Comparison of ENCODE assay signal across 15 cellular contexts in genomic region chr21:45454924-45455315, GRCh38. TPM values are rescaled to one million over a fixed set of nuclear protein-coding genes. Genes with fewer than 3 reads are reported as not detected.
DNase-seq lines count a peak whose midpoint lies in the region; ATAC-seq and TF ChIP-seq lines count a peak whose summit lies in the region.
"Had no signal": no experiment of that assay in that cellular context is flagged by ENCODE, and none has a peak within 500 bp of the region (broad histone marks: within the 10 kb centered on the region; RNA-seq: fewer than 3 reads in every experiment).

No MANE protein-coding gene starts in this region.

- H3K9me3 ChIP-seq in ascending aorta, result no peaks in the 10 kb centered on the region
- no peaks in the 10 kb centered on the region for H3K9me3 ChIP-seq in psoas muscle
- H3K9me3 ChIP-seq in CD4-positive, alpha-beta T cell (ENCODE audit: control insufficient read depth, low read length), result no peaks in the 10 kb centered on the region
- H3K9me3 ChIP-seq: HAP-1, thyroid gland had no signal

- POLR2A ChIA-PET in CD4-positive, alpha-beta T cell (lab: Charles Lee), result no interaction called here

- H3K4me3 Mint-ChIP-seq in activated naive CD8-positive, alpha-beta T cell treated with anti-CD3 and anti-CD28 coated beads, Interleukin-2, amount 50 U/mL, for 24 hours, result no peak overlapping the region
- no peak overlapping the region for H3K4me3 Mint-ChIP-seq in CD4-positive, alpha-beta T cell
- H3K4me3 Mint-ChIP-seq: activated T-cell treated with anti-CD3 and anti-CD28 coated beads, Interleukin-2, amount 50 U/mL, for 24 hours had no signal

- H3K27ac Mint-ChIP-seq in activated naive CD8-positive, alpha-beta T cell treated with anti-CD3 and anti-CD28 coated beads, Interleukin-2, amount 50 U/mL, for 24 hours, result no peak overlapping the region
- no peak overlapping the region for H3K27ac Mint-ChIP-seq in CD4-positive, alpha-beta T cell
- H3K27ac Mint-ChIP-seq: activated T-cell treated with anti-CD3 and anti-CD28 coated beads, Interleukin-2, amount 50 U/mL, for 24 hours had no signal

- intact Hi-C loops in ascending aorta (cut with DNase I), result no loop called here
- intact Hi-C loops in Right ventricle myocardium superior (cut with DNase I), result no loop called here
- intact Hi-C loops in psoas muscle (cut with DNase I), result no loop called here
- intact Hi-C loops in CD4-positive, alpha-beta T cell (cut with DNase I, micrococcal nuclease), result no loop called here

- H3K36me3 ChIP-seq in ascending aorta, result no peaks in the 10 kb centered on the region
- no peaks in the 10 kb centered on the region for H3K36me3 ChIP-seq in psoas muscle (ENCODE audit: insufficient read depth in 1 of 2, low read depth in 1 of 2)
- H3K36me3 ChIP-seq in H7 (replicated peaks; ENCODE audit: control insufficient read depth, insufficient read depth, low read length), result no peaks in the 10 kb centered on the region; the same call in 1 of the 2 replicates
- H3K36me3 ChIP-seq: HAP-1, thyroid gland had no signal

- H3K27ac ChIP-seq in ascending aorta (peak overlapping the region in 1 of 2 donors; percentile 35), psoas muscle (no peak overlapping the region)
- H3K27ac ChIP-seq in CD4-positive, alpha-beta T cell (ENCODE audit: low read depth, low read length), result no peak overlapping the region
- H3K27ac ChIP-seq: epithelial cell of prostate, thyroid gland had no signal

- ATAC-seq in Right ventricle myocardium superior (ENCODE audit: poor library complexity), result peak; percentile 18
- ATAC-seq in psoas muscle, result peak; percentile 8 to 14 (median 11)
- ATAC-seq in activated naive CD8-positive, alpha-beta T cell treated with anti-CD3 and anti-CD28 coated beads, Interleukin-2, amount 50 U/mL, for 24 hours, result no peak
- ATAC-seq in CD4-positive, alpha-beta T cell (ENCODE audit: poor library complexity), result no peak
- no peak for ATAC-seq in HG02870 (IDR thresholded peaks at IDR 0.05; ENCODE audit: unreplicated experiment)

- H3K4me1 Mint-ChIP-seq in activated naive CD8-positive, alpha-beta T cell treated with anti-CD3 and anti-CD28 coated beads, Interleukin-2, amount 50 U/mL, for 24 hours, result no peaks in the 10 kb centered on the region
- no peaks in the 10 kb centered on the region for H3K4me1 Mint-ChIP-seq in CD4-positive, alpha-beta T cell (ENCODE audit: low read depth)

- CTCF ChIA-PET in CD4-positive, alpha-beta T cell (lab: Charles Lee), result no interaction called here

- WGBS in psoas muscle, 3 donors, result 16 to 27% (median 19%) methylated on average over 12 of the region's 12 CpGs

- TF ChIP-seq CTCF in AG10803 (conservative IDR thresholded peaks at IDR 0.05; ENCODE audit: low read length), result no peak
- TF ChIP-seq CTCF in ascending aorta (IDR thresholded peaks at IDR 0.05), result no peak
- TF ChIP-seq CTCF in psoas muscle (IDR thresholded peaks at IDR 0.05), result no peak
- TF ChIP-seq CTCF in CD4-positive, alpha-beta T cell (IDR thresholded peaks at IDR 0.05), result no peak

- H3K27me3 ChIP-seq in ascending aorta (no peaks in the 10 kb centered on the region), psoas muscle (ENCODE audit: insufficient read depth in 3 of 3, low read length in 2 of 3) (peaks cover 0 to 40% (median 2%) of the 10 kb centered on the region in 3 donors), H7 (ENCODE audit: control insufficient read depth, insufficient read depth, low read length) (no peaks in the 10 kb centered on the region)
- no peaks in the 10 kb centered on the region for H3K27me3 ChIP-seq in CD4-positive, alpha-beta T cell (ENCODE audit: control insufficient read depth, insufficient read depth, low read length)
- H3K27me3 ChIP-seq: thyroid gland had no signal

- peak overlapping the region; percentile 39 for H3K4me3 ChIP-seq in AG10803 (ENCODE audit: low read length)
- H3K4me3 ChIP-seq in ascending aorta, result peak overlapping the region; percentile 38 to 53
- no peak overlapping the region for H3K4me3 ChIP-seq in psoas muscle
- H3K4me3 ChIP-seq in H7 (ENCODE audit: insufficient read depth, low read depth, low read length), result no peak overlapping the region
- H3K4me3 ChIP-seq: HAP-1, thyroid gland had no signal

- no peaks in the 10 kb centered on the region for H3K36me3 Mint-ChIP-seq in activated naive CD8-positive, alpha-beta T cell treated with anti-CD3 and anti-CD28 coated beads, Interleukin-2, amount 50 U/mL, for 24 hours (ENCODE audit: low read depth)
- no peaks in the 10 kb centered on the region for H3K36me3 Mint-ChIP-seq in CD4-positive, alpha-beta T cell (ENCODE audit: low read depth)

- no peaks in the 10 kb centered on the region for H3K27me3 Mint-ChIP-seq in activated naive CD8-positive, alpha-beta T cell treated with anti-CD3 and anti-CD28 coated beads, Interleukin-2, amount 50 U/mL, for 24 hours
- H3K27me3 Mint-ChIP-seq in CD4-positive, alpha-beta T cell, result no peaks in the 10 kb centered on the region
- H3K27me3 Mint-ChIP-seq: activated T-cell treated with anti-CD3 and anti-CD28 coated beads, Interleukin-2, amount 50 U/mL, for 24 hours had no signal

- peak; percentile 34 for DNase-seq in AG10803 (ENCODE audit: low read depth)
- DNase-seq in ascending aorta (ENCODE audit: low spot score in 2 of 2), result no peak
- peak; percentile 50 for DNase-seq in Right ventricle myocardium superior
- DNase-seq in psoas muscle, result peak; percentile 12 to 52
- no peak for DNase-seq in H7
- DNase-seq in activated naive CD8-positive, alpha-beta T cell treated with anti-CD3 and anti-CD28 coated beads, Interleukin-2, amount 50 U/mL, for 24 hours, result no peak
- DNase-seq in CD4-positive, alpha-beta T cell, result no peak
- DNase-seq: ACHN; activated CD4-positive, CD25-positive, alpha-beta regulatory T cell treated with anti-CD3 and anti-CD28 coated beads, Interleukin-2, amount 50 U/mL, for 72 hours; activated T-cell treated with anti-CD3 and anti-CD28 coated beads, Interleukin-2, amount 50 U/mL, for 24 hours; NCI-H1694 had no signal

- peaks cover 8% of the 10 kb centered on the region for H3K9me3 Mint-ChIP-seq in activated naive CD8-positive, alpha-beta T cell treated with anti-CD3 and anti-CD28 coated beads, Interleukin-2, amount 50 U/mL, for 24 hours
- H3K9me3 Mint-ChIP-seq in CD4-positive, alpha-beta T cell, result no peaks in the 10 kb centered on the region

- peaks cover 5 to 48% of the 10 kb centered on the region in 2 donors for H3K4me1 ChIP-seq in ascending aorta
- no peaks in the 10 kb centered on the region for H3K4me1 ChIP-seq in psoas muscle
- H3K4me1 ChIP-seq: HAP-1 had no signal

RNA-seq across cellular contexts. Expression of gene COL18A1, which starts 50.0 kb away (rescaled TPM):
- 699 TPM for total RNA-seq in ascending aorta
- 44.2 TPM for total RNA-seq in Right ventricle myocardium superior
- total RNA-seq in psoas muscle, result 10 to 100 TPM; 11.6 to 21.1 (median 15.1) TPM
- polyA plus RNA-seq in psoas muscle, result 10 to 100 TPM in 2 of 3 donors, 1 to 10 TPM in 1; 4.8 to 25.3 (median 11.3) TPM
- 327 and 328 TPM in 2 replicates for total RNA-seq in H7 (2014; rRNA removed; shearing (Covaris generic))
- 10 to 100 TPM; 15.2 to 16.0 TPM for total RNA-seq in CD4-positive, alpha-beta T cell

Comparison
In these comparisons a context has a peak if more than half of its experiments do, and no peak if none do; other contexts are left out.
1. DNase-seq: peak in AG10803 (single experiment), Right ventricle myocardium superior (single experiment) and psoas muscle (2 of 2); none in ascending aorta (0 of 2), H7 (single experiment), activated naive CD8-positive, alpha-beta T cell treated with anti-CD3 and anti-CD28 coated beads, Interleukin-2, amount 50 U/mL, for 24 hours (single experiment) and CD4-positive, alpha-beta T cell (0 of 10).
2. H3K4me3 ChIP-seq: peak in AG10803 (single experiment) and ascending aorta (2 of 2); none in psoas muscle (single experiment) and H7 (single experiment).
3. ATAC-seq: peak in Right ventricle myocardium superior (single experiment) and psoas muscle (4 of 4); none in activated naive CD8-positive, alpha-beta T cell treated with anti-CD3 and anti-CD28 coated beads, Interleukin-2, amount 50 U/mL, for 24 hours (single experiment), CD4-positive, alpha-beta T cell (single experiment) and HG02870 (single experiment).